23 cellular contexts compared by ENCODE assay signal in genomic region chr2:33730801-33731200, GRCh38.
DNase-seq lines count a peak whose midpoint lies in the region; ATAC-seq, FAIRE-seq and TF ChIP-seq lines count a peak whose summit lies in the region.
"Had no signal": no experiment of that assay in that cellular context is flagged by ENCODE, and none has a peak within 500 bp of the region (broad histone marks: within the 10 kb centered on the region; RNA-seq: fewer than 3 reads in every experiment).

No MANE protein-coding gene starts in this region.

- H3K36me3 ChIP-seq in HepG2 (replicated peaks in 1 of 2; ENCODE audit: control insufficient read depth in 1 of 2, insufficient read depth in 2 of 2, low read length in 2 of 2) (no peaks in the 10 kb centered on the region), right lobe of liver (no peaks in the 10 kb centered on the region), H1 (ENCODE audit: control insufficient read depth in 2 of 4, insufficient read depth in 4 of 4, low read length in 3 of 4) (no peaks in the 10 kb centered on the region), kidney (ENCODE audit: control insufficient read depth in 1 of 2, insufficient read depth in 2 of 2, low read length in 2 of 2) (no peaks in the 10 kb centered on the region)
- H3K36me3 ChIP-seq: BE2C, BLaER1 had no signal

- BruUV-seq in HepG2 (replicated peaks; lab: Mats Ljungman, UMichigan) = no TSS peak

- H2AK5ac ChIP-seq in H1 (ENCODE audit: low read depth, low read length) = no peak overlapping the region

- no peak overlapping the region for H4K91ac ChIP-seq in H1 (replicated peaks; ENCODE audit: insufficient read length, low read length)

- TF ChIP-seq POLR2A in HepG2 (IDR thresholded peaks at IDR 0.05; ENCODE audit: insufficient read depth in 1 of 2, low read depth in 2 of 2, low read length in 2 of 2) = no peak
- TF ChIP-seq POLR2A in right lobe of liver (IDR thresholded peaks at IDR 0.05) = no peak
- TF ChIP-seq POLR2A in H1 (IDR thresholded peaks at IDR 0.05; ENCODE audit: control extremely low read depth in 1 of 2, low read depth in 2 of 2, low read length in 2 of 2) = no peak

- H3K14ac ChIP-seq in H1 (ENCODE audit: insufficient read length) = no peak overlapping the region

- no peaks in the 10 kb centered on the region for H3K79me1 ChIP-seq in H1 (ENCODE audit: low read depth, low read length)

- no peak overlapping the region for H4K5ac ChIP-seq in H1 (ENCODE audit: insufficient read length, low read depth, low read length)

- no peak overlapping the region for H3K4ac ChIP-seq in H1 (replicated peaks; ENCODE audit: insufficient read length, low read depth, low read length)

- no peaks in the 10 kb centered on the region for H3K4me1 ChIP-seq in HepG2 (ENCODE audit: insufficient read depth, low read length)
- H3K4me1 ChIP-seq in right lobe of liver = no peaks in the 10 kb centered on the region
- peaks cover 0 to 5% (median 0%) of the 10 kb centered on the region in 4 experiments; a peak in 1 of 7 replicates for H3K4me1 ChIP-seq in H1 (replicated peaks in 1 of 4; ENCODE audit: control insufficient read depth in 3 of 4, insufficient read depth in 4 of 4, low read length in 3 of 4)
- no peaks in the 10 kb centered on the region for H3K4me1 ChIP-seq in kidney (ENCODE audit: control insufficient read depth in 1 of 2, insufficient read depth in 1 of 2, low read depth in 1 of 2, low read length in 2 of 2)
- H3K4me1 ChIP-seq: BE2C had no signal

- H3K23ac ChIP-seq in H1 (ENCODE audit: insufficient read length) = no peak overlapping the region

- H3K56ac ChIP-seq in H1 (replicated peaks; ENCODE audit: insufficient read length, low read depth, low read length) = no peak overlapping the region

- H3K23me2 ChIP-seq in H1 (ENCODE audit: low read depth, low read length) = no peaks in the 10 kb centered on the region

- CTCF ChIA-PET in HepG2 (lab: Yijun Ruan, JAX; ENCODE audit: low intra/inter-chr PET ratio, low total read pairs) (no interaction called here), H1 (lab: Charles Lee; ENCODE audit: partially characterized antibody) (no interaction called here)

- no peaks in the 10 kb centered on the region for H3K27me3 ChIP-seq in HepG2 (ENCODE audit: control insufficient read depth in 1 of 2, insufficient read depth in 2 of 2, low read length in 2 of 2)
- no peaks in the 10 kb centered on the region for H3K27me3 ChIP-seq in right lobe of liver
- H3K27me3 ChIP-seq in H1 (replicated peaks in 1 of 4; ENCODE audit: control insufficient read depth in 3 of 4, extremely low read depth in 1 of 4, insufficient read depth in 3 of 4, low read length in 3 of 4) = no peaks in the 10 kb centered on the region
- H3K27me3 ChIP-seq: BE2C, BLaER1 had no signal

- no peak overlapping the region for H2BK5ac ChIP-seq in H1 (ENCODE audit: low read depth, low read length)

- TF ChIP-seq EP300 in HepG2 (IDR thresholded peaks at IDR 0.05; ENCODE audit: low read depth in 2 of 2, low read length in 2 of 2) (no peak), HepG2 (CRISPR knock-in tag; IDR thresholded peaks at IDR 0.05; ENCODE audit: borderline replicate concordance) (no peak), H1 (IDR thresholded peaks at IDR 0.05; ENCODE audit: borderline replicate concordance in 1 of 2, low read depth in 2 of 2, low read length in 2 of 2) (no peak)

- H3K27ac ChIP-seq in HepG2 (ENCODE audit: extremely low read length, insufficient read depth, low read length) (no peak overlapping the region), right lobe of liver (no peak overlapping the region), H1 (ENCODE audit: low read depth, low read length) (no peak overlapping the region), kidney (ENCODE audit: low read depth in 2 of 2, low read length in 2 of 2) (no peak overlapping the region)
- H3K27ac ChIP-seq: 22Rv1, BLaER1 had no signal

- H3K9ac ChIP-seq in HepG2 (ENCODE audit: insufficient read depth, low read depth, low read length) = no peak overlapping the region
- no peak overlapping the region for H3K9ac ChIP-seq in H1 (replicated peaks in 1 of 4; ENCODE audit: extremely low read depth in 1 of 4, low read depth in 3 of 4, low read length in 3 of 4)
- H3K9ac ChIP-seq in kidney (ENCODE audit: low read length in 2 of 2) = no peak overlapping the region
- H3K9ac ChIP-seq: BLaER1 had no signal

- no peak overlapping the region for H2BK15ac ChIP-seq in H1 (ENCODE audit: low read length)

- H4K20me1 ChIP-seq in HepG2 (ENCODE audit: insufficient read depth, low read length) (no peaks in the 10 kb centered on the region), H1 (replicated peaks in 1 of 2; ENCODE audit: control insufficient read depth in 1 of 2, insufficient read depth in 2 of 2, low read length in 2 of 2) (no peaks in the 10 kb centered on the region)
- H4K20me1 ChIP-seq: BLaER1 had no signal

- no peak overlapping the region for H3K4me3 ChIP-seq in HepG2 (replicated peaks in 1 of 3; ENCODE audit: insufficient read depth in 1 of 3, low read depth in 2 of 3, low read length in 3 of 3)
- no peak overlapping the region for H3K4me3 ChIP-seq in right lobe of liver
- H3K4me3 ChIP-seq in H1 (ENCODE audit: extremely low read depth in 1 of 4, insufficient read depth in 2 of 4, low read depth in 3 of 4, low read length in 4 of 4) = no peak overlapping the region
- H3K4me3 ChIP-seq in kidney (ENCODE audit: low read length in 2 of 2) = no peak overlapping the region
- H3K4me3 ChIP-seq: BLaER1 had no signal

- H2BK20ac ChIP-seq in H1 (ENCODE audit: low read length) = no peak overlapping the region

- no peaks in the 10 kb centered on the region for H3K79me2 ChIP-seq in HepG2 (ENCODE audit: insufficient read depth, low read length)
- no peaks in the 10 kb centered on the region for H3K79me2 ChIP-seq in H1 (ENCODE audit: control insufficient read depth in 1 of 2, insufficient read depth in 2 of 2, low read length in 2 of 2)

- FAIRE-seq in HepG2 (lab: Jason Lieb, UNC) (no peak), TTC549 (lab: Jason Lieb, UNC) (peak; percentile 15), H1 (lab: Jason Lieb, UNC) (no peak), kidney (lab: Jason Lieb, UNC) (no peak)
- FAIRE-seq: GM12891 had no signal

- no peak for TF ChIP-seq RAD21 in HepG2 (CRISPR knock-in tag; IDR thresholded peaks at IDR 0.05)
- TF ChIP-seq RAD21 in H1 (IDR thresholded peaks at IDR 0.05 in 1 of 2, conservative IDR thresholded peaks at IDR 0.05 in 1 of 2; ENCODE audit: low read depth in 2 of 2, low read length in 2 of 2) = no peak

- no peak overlapping the region for H2BK120ac ChIP-seq in H1 (replicated peaks; ENCODE audit: low read depth, low read length)

- H2BK12ac ChIP-seq in H1 (ENCODE audit: low read depth, low read length) = no peak overlapping the region

- no peak for TF ChIP-seq CTCF in HepG2 (CRISPR knock-in tag; IDR thresholded peaks at IDR 0.05)
- no peak for TF ChIP-seq CTCF in right lobe of liver (IDR thresholded peaks at IDR 0.05)
- no peak for TF ChIP-seq CTCF in H1 (IDR thresholded peaks at IDR 0.05; ENCODE audit: control extremely low read depth in 1 of 3, insufficient read depth in 1 of 3, low read depth in 1 of 3, low read length in 3 of 3)
- no peak for TF ChIP-seq CTCF in kidney (IDR thresholded peaks at IDR 0.05; ENCODE audit: borderline replicate concordance, extremely low read depth, insufficient read depth)

- H2AFZ ChIP-seq in HepG2 (ENCODE audit: low read length) = no peak overlapping the region
- no peak overlapping the region for H2AFZ ChIP-seq in H1 (ENCODE audit: low read length)

- H3K4me2 ChIP-seq in HepG2 (ENCODE audit: low read depth, low read length) (no peak overlapping the region), H1 (ENCODE audit: insufficient read depth in 1 of 2, low read depth in 2 of 2, low read length in 2 of 2) (no peak overlapping the region)
- H3K4me2 ChIP-seq: BLaER1 had no signal

- POLR2A ChIA-PET in HepG2 (lab: Yijun Ruan, JAX) (no interaction called here), H1 (lab: Charles Lee; ENCODE audit: partially characterized antibody) (no interaction called here)

- H3K9me3 ChIP-seq in HepG2 (ENCODE audit: low read length) (no peaks in the 10 kb centered on the region), right lobe of liver (no peaks in the 10 kb centered on the region), H1 (ENCODE audit: insufficient read depth in 2 of 2, low read depth in 1 of 2, low read length in 1 of 2) (no peaks in the 10 kb centered on the region; a peak in 1 of 4 replicates), kidney (ENCODE audit: control insufficient read depth in 1 of 2, low read length in 2 of 2) (no peaks in the 10 kb centered on the region)
- H3K9me3 ChIP-seq: BE2C had no signal

- DNase-seq in HepG2 (ENCODE audit: low spot score) (no peak), right lobe of liver (no peak), H1 (ENCODE audit: low read depth in 1 of 2, low spot score in 2 of 2) (no peak), kidney (no peak)
- DNase-seq: ACHN; BE2C; C1 segment of cervical spinal cord; CD4-positive, alpha-beta memory T cell; CD4-positive, CD25-positive, alpha-beta regulatory T cell; CD8-positive, alpha-beta memory T cell; COR-L47; DMS 273 treated with DMSO at 0.1 percent for 48 hours; DMS153; DMS53; DMS79; DND-41; EL; GF-D8 had no signal

- H3K18ac ChIP-seq in H1 (ENCODE audit: extremely low read depth, low read length) = no peak overlapping the region

- intact Hi-C loops in HepG2 (cut with micrococcal nuclease; ENCODE audit: unreplicated experiment) (no loop called here), right lobe of liver (cut with DNase I) (no loop called here), kidney (cut with DNase I) (no loop called here)

- no peak overlapping the region for H4K8ac ChIP-seq in H1 (ENCODE audit: extremely low read depth, insufficient read depth, low read length)

- in situ Hi-C loops in HepG2 (cut with HindIII; ENCODE audit: extremely low pct_ligation_motif_present, low pct_unique_long_range_greater_than_20kb) = no loop called here

- no peak for ATAC-seq in HepG2
- ATAC-seq in right lobe of liver = no peak
- no peak for ATAC-seq in GM19023 (IDR thresholded peaks at IDR 0.05; ENCODE audit: unreplicated experiment)

TF ChIP-seq in HepG2, 621 proteins besides CTCF, POLR2A, EP300 and RAD21:
- no peak for TF ChIP-seq SSRP1 (CRISPR knock-in tag; IDR thresholded peaks at IDR 0.05)
- peak; percentile 93 for TF ChIP-seq MAFF (IDR thresholded peaks at IDR 0.05; ENCODE audit: low read depth, low read length)
- TF ChIP-seq ZNF607 (CRISPR knock-in tag; IDR thresholded peaks at IDR 0.05; ENCODE audit: borderline replicate concordance) = no peak
- TF ChIP-seq MAFK (conservative IDR thresholded peaks at IDR 0.05 in 1 of 2, IDR thresholded peaks at IDR 0.05 in 1 of 2; ENCODE audit: low read length in 2 of 2) = peak; percentile 89 to 96

TF ChIP-seq in H1, 55 proteins besides CTCF, POLR2A, EP300 and RAD21 (continues in another document):
- TF ChIP-seq MAFK (IDR thresholded peaks at IDR 0.05; ENCODE audit: low read depth, low read length) (peak; percentile 46; the same call in 1 of the 2 replicates), CHD1 (IDR thresholded peaks at IDR 0.05; ENCODE audit: low read depth, low read length) (no peak), GABPA (IDR thresholded peaks at IDR 0.05; ENCODE audit: borderline replicate concordance, insufficient read depth, low read length) (no peak)
- TF ChIP-seq, protein P1, sequence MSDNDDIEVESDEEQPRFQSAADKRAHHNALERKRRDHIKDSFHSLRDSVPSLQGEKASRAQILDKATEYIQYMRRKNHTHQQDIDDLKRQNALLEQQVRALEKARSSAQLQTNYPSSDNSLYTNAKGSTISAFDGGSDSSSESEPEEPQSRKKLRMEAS (IDR thresholded peaks at IDR 0.05) = no peak

Comparison
In these comparisons a context has a peak if more than half of its experiments do, and no peak if none do; other contexts are left out.
1. Of the 41 proteins assayed by ChIP-seq in both HepG2 and H1: peak only in HepG2: none; only in H1: none; in both: MAFK; in neither: 40.